ENCODE assay signal across 23 cellular contexts in genomic region chr4:187027231-187027760, GRCh38.
DNase-seq lines count a peak whose midpoint lies in the region; ATAC-seq and TF ChIP-seq lines count a peak whose summit lies in the region.
"Had no signal": no experiment of that assay in that cellular context is flagged by ENCODE, and none has a peak within 500 bp of the region (broad histone marks: within the 10 kb centered on the region; RNA-seq: fewer than 3 reads in every experiment).

No MANE protein-coding gene starts in this region.

- peak; percentile 34; the same call in 1 of the 2 replicates for ATAC-seq in Panc1
- peak; percentile 50 for ATAC-seq in foreskin keratinocyte
- ATAC-seq in HG02759 (IDR thresholded peaks at IDR 0.05; ENCODE audit: unreplicated experiment), result no peak
- ATAC-seq in GM19463 (IDR thresholded peaks at IDR 0.05; ENCODE audit: unreplicated experiment), result no peak
- ATAC-seq: lower lobe of right lung, PC-3, right cardiac atrium, T-cell had no signal

- no TSS peak for BruUV-seq in Panc1 (replicated peaks; lab: Mats Ljungman, UMichigan)

- DNase-seq in EH (ENCODE audit: low read depth), result peak; percentile 67
- no peak for DNase-seq in Panc1 (ENCODE audit: low read depth, low spot score)
- DNase-seq in foreskin keratinocyte, result no peak
- DNase-seq in renal cortical epithelial cell (ENCODE audit: low read depth), result peak; percentile 22
- no peak for DNase-seq in cardiac septum (ENCODE audit: low spot score)
- no peak for DNase-seq in HuH-7 (ENCODE audit: low spot score)
- DNase-seq: activated CD4-positive, CD25-positive, alpha-beta regulatory T cell treated with anti-CD3 and anti-CD28 coated beads, Interleukin-2, amount 50 U/mL, for 72 hours; activated naive CD4-positive, alpha-beta T cell treated with Interleukin-2 at 50 U/mL for 16 hours; activated T-cell treated with anti-CD3 and anti-CD28 coated beads, Interleukin-2, amount 50 U/mL, for 1 hour; amniotic stem cell; foreskin melanocyte; Karpas-422; lower lobe of right lung; NCI-H187; NCI-H2227 treated with DMSO at 0.1 percent for 48 hours; occipital lobe; PC-3; right cardiac atrium; T-cell had no signal

- H3K27me3 ChIP-seq in Panc1 (ENCODE audit: control insufficient read depth, insufficient read depth, low read length) (no peaks in the 10 kb centered on the region), foreskin keratinocyte (no peaks in the 10 kb centered on the region)
- H3K27me3 ChIP-seq: BLaER1 treated with 17β-estradiol and CSF1 and Interleukin-3, amounts not matched to agents 10 nM and 100 nM had no signal

- CTCF ChIA-PET in Panc1 (lab: Charles Lee), result no interaction called here

- in situ Hi-C loops in Panc1 (cut with HindIII; ENCODE audit: low pct_unique_long_range_greater_than_20kb, low sequenced_read_pairs), result no loop called here

- H3K27ac ChIP-seq in Panc1 (ENCODE audit: low read length) (no peak overlapping the region), foreskin keratinocyte (no peak overlapping the region)
- H3K27ac ChIP-seq: BLaER1 treated with 17β-estradiol and CSF1 and Interleukin-3, amounts not matched to agents 10 nM and 100 nM; epithelial cell of prostate; lower lobe of right lung had no signal

- no peak overlapping the region for H3K4me3 ChIP-seq in Panc1 (ENCODE audit: low read depth in 2 of 2, low read length in 2 of 2)
- H3K4me3 ChIP-seq: BLaER1 treated with 17β-estradiol and CSF1 and Interleukin-3, amounts not matched to agents 10 nM and 100 nM; lower lobe of right lung had no signal

- TF ChIP-seq CTCF in Panc1 (IDR thresholded peaks at IDR 0.05) (no peak), foreskin keratinocyte (conservative IDR thresholded peaks at IDR 0.05) (no peak)

- no peaks in the 10 kb centered on the region for H3K36me3 ChIP-seq in Panc1 (ENCODE audit: control insufficient read depth, insufficient read depth, low read length)
- H3K36me3 ChIP-seq: BLaER1 treated with 17β-estradiol and CSF1 and Interleukin-3, amounts not matched to agents 10 nM and 100 nM; lower lobe of right lung had no signal

- H3K4me1 ChIP-seq in Panc1 (ENCODE audit: control insufficient read depth, insufficient read depth, low read length) (no peaks in the 10 kb centered on the region), foreskin keratinocyte (no peaks in the 10 kb centered on the region)
- H3K4me1 ChIP-seq: BLaER1 treated with 17β-estradiol and CSF1 and Interleukin-3, amounts not matched to agents 10 nM and 100 nM; lower lobe of right lung had no signal

- H3K9me3 ChIP-seq in Panc1 (ENCODE audit: control insufficient read depth, insufficient read depth, low read depth, low read length), result no peaks in the 10 kb centered on the region
- H3K9me3 ChIP-seq: lower lobe of right lung had no signal

- intact Hi-C loops in Panc1 (cut with micrococcal nuclease; ENCODE audit: unreplicated experiment) (no loop called here), cardiac septum (cut with DNase I) (no loop called here)

- POLR2A ChIA-PET in Panc1 (lab: Charles Lee), result no interaction called here

Comparison
In these comparisons a context has a peak if more than half of its experiments do, and no peak if none do; other contexts are left out.
1. DNase-seq: peak in EH (single experiment) and renal cortical epithelial cell (single experiment); none in Panc1 (single experiment), foreskin keratinocyte (0 of 2), cardiac septum (single experiment) and HuH-7 (single experiment).
2. ATAC-seq: peak in Panc1 (single experiment) and foreskin keratinocyte (single experiment); none in HG02759 (single experiment) and GM19463 (single experiment).